ENCODE assay signal across 24 cellular contexts in genomic region chr1:115113781-115114180, GRCh38. TPM values are rescaled to one million over a fixed set of nuclear protein-coding genes. Genes with fewer than 3 reads are reported as not detected.
DNase-seq lines count a peak whose midpoint lies in the region; ATAC-seq and TF ChIP-seq lines count a peak whose summit lies in the region.
"Had no signal": no experiment of that assay in that cellular context is flagged by ENCODE, and none has a peak within 500 bp of the region (broad histone marks: within the 10 kb centered on the region; RNA-seq: fewer than 3 reads in every experiment).

No MANE protein-coding gene starts in this region.

- TF ChIP-seq POLR2A in thyroid gland (IDR thresholded peaks at IDR 0.05): no peak

- TF ChIP-seq CTCF in HFFc6 (IDR thresholded peaks at IDR 0.05) (no peak), fibroblast of mammary gland (conservative IDR thresholded peaks at IDR 0.05; ENCODE audit: control insufficient read depth, insufficient read depth, low read depth, low read length) (no peak), thyroid gland (IDR thresholded peaks at IDR 0.05) (no peak)

- intact Hi-C loops in thyroid gland (cut with DNase I): loop anchor here (2.0 to 10.0 kb wide), 2 partner anchors 59 to 135 kb away; no protein-coding TSS in a partner anchor

- no peaks in the 10 kb centered on the region for H3K27me3 ChIP-seq in adipocyte (replicated peaks; ENCODE audit: control insufficient read depth, insufficient read depth, low read length)
- no peaks in the 10 kb centered on the region for H3K27me3 ChIP-seq in thyroid gland
- H3K27me3 ChIP-seq: ovary had no signal

- H3K36me3 Mint-ChIP-seq in HFFc6 (ENCODE audit: low read depth): 0 out of 2 replicates have a peak, but pooled peaks cover 3% of the 10 kb centered on the region
- H3K36me3 Mint-ChIP-seq: CD8-positive, alpha-beta T cell; naive B cell had no signal

- no peaks in the 10 kb centered on the region; the same call in 1 of the 2 replicates for H3K27me3 Mint-ChIP-seq in HFFc6 (ENCODE audit: insufficient read depth)

- H3K9me3 ChIP-seq in adipocyte (ENCODE audit: control insufficient read depth, low read length) (no peaks in the 10 kb centered on the region), thyroid gland (no peaks in the 10 kb centered on the region)
- H3K9me3 ChIP-seq: ovary had no signal

- peaks cover 4% of the 10 kb centered on the region for H3K9me3 Mint-ChIP-seq in HFFc6
- H3K9me3 Mint-ChIP-seq: activated CD4-positive, alpha-beta T cell treated with anti-CD3 and anti-CD28 coated beads, Interleukin-2, amount 10 ng/mL, durations not matched to agents 24 days and 14 days; activated T-cell treated with anti-CD3 and anti-CD28 coated beads, Interleukin-2, amount 50 U/mL, for 72 hours had no signal

- H3K27ac Mint-ChIP-seq in HFFc6: peak overlapping the region; percentile 88
- H3K27ac Mint-ChIP-seq: activated CD4-positive, alpha-beta T cell treated with anti-CD3 and anti-CD28 coated beads, Interleukin-2, amount 10 ng/mL, durations not matched to agents 24 days and 14 days; activated T-cell treated with anti-CD3 and anti-CD28 coated beads, Interleukin-2, amount 50 U/mL, for 72 hours; CD8-positive, alpha-beta T cell had no signal

- H3K9ac ChIP-seq in adipocyte (ENCODE audit: low read length): peak overlapping the region; percentile 24

- H3K27ac ChIP-seq in thyroid gland: peak overlapping the region in 2 of 3 donors; percentile 14 to 15
- H3K27ac ChIP-seq: heart right ventricle, ovary, RWPE1, WERI-Rb-1 had no signal

- H3K4me1 Mint-ChIP-seq in HFFc6 (ENCODE audit: low read depth): peaks cover 49% of the 10 kb centered on the region
- H3K4me1 Mint-ChIP-seq: activated CD4-positive, alpha-beta T cell treated with anti-CD3 and anti-CD28 coated beads, Interleukin-2, amount 10 ng/mL, durations not matched to agents 24 days and 14 days; naive B cell had no signal

- peaks cover 31% of the 10 kb centered on the region for H3K4me1 ChIP-seq in adipocyte (ENCODE audit: control insufficient read depth, insufficient read depth, low read length)
- peaks cover 16 to 29% of the 10 kb centered on the region in 2 donors for H3K4me1 ChIP-seq in thyroid gland

- 72 to 84% methylated on average over 4 of the region's 4 CpGs for WGBS in thyroid gland, 2 donors

- peak overlapping the region; percentile 10 for H3K4me3 ChIP-seq in adipocyte (ENCODE audit: low read length)
- H3K4me3 ChIP-seq in fibroblast of mammary gland (ENCODE audit: control insufficient read depth, low read depth, low read length): no peak overlapping the region
- H3K4me3 ChIP-seq in thyroid gland (replicated peaks in 1 of 3): no peak overlapping the region
- H3K4me3 ChIP-seq: heart right ventricle, ovary had no signal

- H3K36me3 ChIP-seq in adipocyte (ENCODE audit: control insufficient read depth, insufficient read depth, low read length, severe bottlenecking) (no peaks in the 10 kb centered on the region), thyroid gland (no peaks in the 10 kb centered on the region)
- H3K36me3 ChIP-seq: heart right ventricle, ovary, WERI-Rb-1 had no signal

- DNase-seq in HFFc6: no peak
- DNase-seq in adipocyte (ENCODE audit: low read depth): peak; percentile 14
- DNase-seq in fibroblast of mammary gland (ENCODE audit: low read depth): peak; percentile 54
- DNase-seq in thyroid gland: no peak
- no peak for DNase-seq in CD1c-positive myeloid dendritic cell (ENCODE audit: extremely low spot score)
- DNase-seq in NCI-H1105 (lab: John Stamatoyannopoulos, UW): no peak
- no peak for DNase-seq in glomerular visceral epithelial cell (ENCODE audit: extremely low spot score)
- DNase-seq: activated CD4-positive, alpha-beta T cell treated with anti-CD3 and anti-CD28 coated beads, Interleukin-2, amount 10 ng/mL, durations not matched to agents 24 days and 14 days; activated naive CD4-positive, alpha-beta T cell treated with Interleukin-2 at 50 U/mL for 16 hours; CD8-positive, alpha-beta T cell; cerebellar nuclear complex; naive B cell; NCI-H187 treated with DMSO at 0.1 percent for 48 hours; NCI-H526 treated with DMSO at 0.1 percent for 48 hours; ovary; retina; stimulated activated CD4-positive, alpha-beta T cell treated with anti-CD3 and anti-CD28 coated beads, Interleukin-4, amount 100 ng/mL, for 1 hour; stimulated activated naive CD4-positive, alpha-beta T cell; WERI-Rb-1 had no signal

- ATAC-seq in HG03175 (IDR thresholded peaks at IDR 0.05; ENCODE audit: unreplicated experiment): no peak

- no peak overlapping the region; the same call in 1 of the 2 replicates for H3K4me3 Mint-ChIP-seq in HFFc6
- H3K4me3 Mint-ChIP-seq: activated CD4-positive, alpha-beta T cell treated with anti-CD3 and anti-CD28 coated beads, Interleukin-2, amount 10 ng/mL, durations not matched to agents 24 days and 14 days; activated T-cell treated with anti-CD3 and anti-CD28 coated beads, Interleukin-2, amount 50 U/mL, for 72 hours; CD8-positive, alpha-beta T cell; naive B cell had no signal

RNA-seq across cellular contexts. Expression of gene TSPAN2, which starts 24.5 kb away (rescaled TPM):
- 1 to 10 TPM; 4.2 to 6.9 (median 5.1) TPM for total RNA-seq in HFFc6 (2021; fragmentation: NEBNext Ultra II Directional; extraction: Animal tissue kit (Norgen Biotek cat#: 25700))
- total RNA-seq in thyroid gland: 1 to 10 TPM; 3.0 to 6.6 (median 4.6) TPM
- total RNA-seq: G401 had no signal

Comparison
In these comparisons a context has a peak if more than half of its experiments do, and no peak if none do; other contexts are left out.
1. DNase-seq: peak in adipocyte (single experiment) and fibroblast of mammary gland (single experiment); none in HFFc6 (single experiment), thyroid gland (0 of 2), CD1c-positive myeloid dendritic cell (single experiment), NCI-H1105 (single experiment) and glomerular visceral epithelial cell (single experiment).